8 cellular contexts compared by ENCODE assay signal in genomic region chr1:18376661-18377060, GRCh38.
"Had no signal": no experiment of that assay in that cellular context is flagged by ENCODE, and none has a peak within 500 bp of the region (broad histone marks: within the 10 kb centered on the region; RNA-seq: fewer than 3 reads in every experiment).

No MANE protein-coding gene starts in this region.

- FAIRE-seq: G401.6, GM12878, GM12891, GM12892, GM18507, GM19239 had no signal

- ATAC-seq: GM12878 had no signal

- H3K4me3 ChIP-seq: GM12878 had no signal

- DNase-seq: GDM1, GF-D8 had no signal
